In the genomic region with DNA sequence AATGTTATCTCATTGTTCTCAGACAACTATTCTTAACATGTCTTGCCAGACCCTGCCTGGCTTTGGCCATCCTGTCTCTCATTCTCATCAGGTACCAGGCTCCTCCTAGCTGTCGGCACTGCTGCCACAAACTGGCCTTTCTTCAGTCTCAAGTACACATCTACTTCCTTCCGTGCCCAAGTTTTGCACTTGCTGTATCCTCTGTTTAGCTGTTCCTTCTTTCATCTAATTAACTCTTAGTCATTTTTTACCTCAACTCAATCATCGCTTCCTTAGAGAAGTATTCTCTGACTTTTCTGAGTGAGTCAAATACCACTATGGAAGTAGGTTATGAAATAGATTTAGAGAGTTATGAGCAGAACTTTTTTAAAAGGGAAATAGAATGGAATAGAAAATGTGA, we compare ENCODE assay signal across 1 cellular context.
TF ChIP-seq lines count a peak whose summit lies in the region.

No MANE protein-coding gene starts in this region.

TF ChIP-seq in WTC11, 78 proteins besides CTCF, POLR2A, EP300 and RAD21 (continued from another document):
- TF ChIP-seq, protein P1, sequence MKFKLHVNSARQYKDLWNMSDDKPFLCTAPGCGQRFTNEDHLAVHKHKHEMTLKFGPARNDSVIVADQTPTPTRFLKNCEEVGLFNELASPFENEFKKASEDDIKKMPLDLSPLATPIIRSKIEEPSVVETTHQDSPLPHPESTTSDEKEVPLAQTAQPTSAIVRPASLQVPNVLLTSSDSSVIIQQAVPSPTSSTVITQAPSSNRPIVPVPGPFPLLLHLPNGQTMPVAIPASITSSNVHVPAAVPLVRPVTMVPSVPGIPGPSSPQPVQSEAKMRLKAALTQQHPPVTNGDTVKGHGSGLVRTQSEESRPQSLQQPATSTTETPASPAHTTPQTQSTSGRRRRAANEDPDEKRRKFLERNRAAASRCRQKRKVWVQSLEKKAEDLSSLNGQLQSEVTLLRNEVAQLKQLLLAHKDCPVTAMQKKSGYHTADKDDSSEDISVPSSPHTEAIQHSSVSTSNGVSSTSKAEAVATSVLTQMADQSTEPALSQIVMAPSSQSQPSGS (CRISPR knock-in tag; IDR thresholded peaks at IDR 0.05; ENCODE audit: borderline replicate concordance, low read depth): no peak
- TF ChIP-seq ZNF317 (CRISPR knock-in tag; IDR thresholded peaks at IDR 0.05; ENCODE audit: borderline replicate concordance, low read depth): no peak
- no peak for TF ChIP-seq ZBTB21 (CRISPR knock-in tag; IDR thresholded peaks at IDR 0.05; ENCODE audit: borderline replicate concordance)
- TF ChIP-seq, protein P2, sequence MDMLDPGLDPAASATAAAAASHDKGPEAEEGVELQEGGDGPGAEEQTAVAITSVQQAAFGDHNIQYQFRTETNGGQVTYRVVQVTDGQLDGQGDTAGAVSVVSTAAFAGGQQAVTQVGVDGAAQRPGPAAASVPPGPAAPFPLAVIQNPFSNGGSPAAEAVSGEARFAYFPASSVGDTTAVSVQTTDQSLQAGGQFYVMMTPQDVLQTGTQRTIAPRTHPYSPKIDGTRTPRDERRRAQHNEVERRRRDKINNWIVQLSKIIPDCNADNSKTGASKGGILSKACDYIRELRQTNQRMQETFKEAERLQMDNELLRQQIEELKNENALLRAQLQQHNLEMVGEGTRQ (CRISPR knock-in tag; IDR thresholded peaks at IDR 0.05): no peak
- no peak for TF ChIP-seq SP1 (CRISPR knock-in tag; conservative IDR thresholded peaks at IDR 0.05)
- TF ChIP-seq CREM (CRISPR knock-in tag; IDR thresholded peaks at IDR 0.05): no peak
- TF ChIP-seq, protein P3, sequence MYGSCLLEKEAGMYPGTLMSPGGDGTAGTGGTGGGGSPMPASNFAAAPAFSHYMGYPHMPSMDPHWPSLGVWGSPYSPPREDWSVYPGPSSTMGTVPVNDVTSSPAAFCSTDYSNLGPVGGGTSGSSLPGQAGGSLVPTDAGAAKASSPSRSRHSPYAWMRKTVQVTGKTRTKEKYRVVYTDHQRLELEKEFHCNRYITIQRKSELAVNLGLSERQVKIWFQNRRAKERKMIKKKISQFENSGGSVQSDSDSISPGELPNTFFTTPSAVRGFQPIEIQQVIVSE (CRISPR knock-in tag; IDR thresholded peaks at IDR 0.05; ENCODE audit: borderline replicate concordance): no peak
- no peak for TF ChIP-seq SOX15 (CRISPR knock-in tag; IDR thresholded peaks at IDR 0.05)
- TF ChIP-seq ELF4 (CRISPR knock-in tag; IDR thresholded peaks at IDR 0.05; ENCODE audit: low read depth): no peak
- TF ChIP-seq KAT7 (CRISPR knock-in tag; IDR thresholded peaks at IDR 0.05; ENCODE audit: borderline replicate concordance): no peak
- TF ChIP-seq, protein P4, sequence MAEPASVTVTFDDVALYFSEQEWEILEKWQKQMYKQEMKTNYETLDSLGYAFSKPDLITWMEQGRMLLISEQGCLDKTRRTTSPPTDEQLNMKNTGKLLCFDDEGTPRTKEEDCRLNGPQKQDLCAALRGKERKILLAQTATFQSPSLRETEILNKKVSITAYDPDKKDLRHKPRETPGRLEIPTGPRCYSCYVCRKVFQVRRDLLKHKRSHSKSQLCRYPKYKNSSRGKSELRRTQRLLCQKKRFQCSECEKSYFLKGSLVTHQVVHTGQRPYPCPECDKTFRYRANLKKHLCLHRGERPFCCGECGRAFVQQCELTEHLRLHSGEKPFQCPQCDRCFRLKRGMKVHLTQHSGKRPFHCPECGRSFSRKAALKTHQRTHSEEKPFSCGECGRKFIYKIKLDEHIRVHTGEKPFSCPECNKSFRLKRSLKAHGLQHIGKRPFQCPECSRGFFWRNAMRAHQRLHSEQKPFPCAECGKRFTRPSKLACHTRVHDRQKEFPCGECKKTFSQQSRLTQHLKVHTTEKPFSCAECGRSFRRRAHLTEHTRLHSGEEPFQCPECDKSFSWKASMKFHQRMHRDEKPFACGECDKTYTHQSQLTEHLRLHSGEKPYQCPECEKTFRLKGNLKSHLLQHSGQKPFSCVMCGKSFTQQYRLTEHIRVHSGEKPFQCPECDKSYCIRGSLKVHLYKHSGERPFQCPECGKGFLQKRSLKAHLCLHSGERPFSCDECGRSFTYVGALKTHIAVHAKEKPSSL (CRISPR knock-in tag; conservative IDR thresholded peaks at IDR 0.05): no peak
TF ChIP-seq in WTC11: peak in this region for 0.
